15 cellular contexts compared by ENCODE assay signal in genomic region chr16:1936945-1937479, GRCh38. TPM values are rescaled to one million over a fixed set of nuclear protein-coding genes. Genes with fewer than 3 reads are reported as not detected.
DNase-seq lines count a peak whose midpoint lies in the region; ATAC-seq and TF ChIP-seq lines count a peak whose summit lies in the region.
"Had no signal": no experiment of that assay in that cellular context is flagged by ENCODE, and none has a peak within 500 bp of the region (broad histone marks: within the 10 kb centered on the region; RNA-seq: fewer than 3 reads in every experiment).

No MANE protein-coding gene starts in this region.

- peaks cover 8% of the 10 kb centered on the region for H3K36me3 ChIP-seq in H7 (replicated peaks; ENCODE audit: control insufficient read depth, insufficient read depth, low read length)

- H3K27me3 Mint-ChIP-seq in Calu3 (ENCODE audit: unreplicated experiment) (no peaks in the 10 kb centered on the region), neural crest cell (ENCODE audit: low read depth) (no peaks in the 10 kb centered on the region)
- H3K27me3 Mint-ChIP-seq in stimulated activated naive B cell treated with anti-CD40 and anti-IgM and Interleukin-4, amounts not matched to agents 10 μg/mL and 1 μg/mL and 100 μg/mL, for 72 hours = no peaks in the 10 kb centered on the region
- peaks cover 14% of the 10 kb centered on the region for H3K27me3 Mint-ChIP-seq in stimulated activated memory B cell treated with anti-CD40 and anti-IgM and Interleukin-4, amounts not matched to agents 10 μg/mL and 1 μg/mL and 100 μg/mL, for 72 hours
- H3K27me3 Mint-ChIP-seq: B cell; CD4-positive, CD25-positive, alpha-beta regulatory T cell; CD8-positive, alpha-beta memory T cell had no signal

- no peak overlapping the region for H3K4me3 Mint-ChIP-seq in Calu3 (ENCODE audit: low read depth, unreplicated experiment)
- H3K4me3 Mint-ChIP-seq in neural crest cell = no peak overlapping the region
- no peak overlapping the region for H3K4me3 Mint-ChIP-seq in stimulated activated naive B cell treated with anti-CD40 and anti-IgM and Interleukin-4, amounts not matched to agents 10 μg/mL and 1 μg/mL and 100 μg/mL, for 72 hours
- no peak overlapping the region for H3K4me3 Mint-ChIP-seq in stimulated activated memory B cell treated with anti-CD40 and anti-IgM and Interleukin-4, amounts not matched to agents 10 μg/mL and 1 μg/mL and 100 μg/mL, for 72 hours
- H3K4me3 Mint-ChIP-seq: B cell; CD8-positive, alpha-beta memory T cell; GM23338 had no signal

- ATAC-seq in stimulated activated naive B cell treated with anti-CD40 and anti-IgM and Interleukin-4, amounts not matched to agents 10 μg/mL and 1 μg/mL and 100 μg/mL, for 72 hours (replicated peaks) = no peak
- ATAC-seq in stimulated activated memory B cell treated with anti-CD40 and anti-IgM and Interleukin-4, amounts not matched to agents 10 μg/mL and 1 μg/mL and 100 μg/mL, for 72 hours = no peak
- ATAC-seq: GM23338 had no signal

- peak overlapping the region; percentile 27 for H3K27ac Mint-ChIP-seq in Calu3 (ENCODE audit: unreplicated experiment)
- H3K27ac Mint-ChIP-seq in neural crest cell (ENCODE audit: unreplicated experiment) = peak overlapping the region; percentile 96
- H3K27ac Mint-ChIP-seq in stimulated activated naive B cell treated with anti-CD40 and anti-IgM and Interleukin-4, amounts not matched to agents 10 μg/mL and 1 μg/mL and 100 μg/mL, for 72 hours = peak overlapping the region; percentile 34
- no peak overlapping the region for H3K27ac Mint-ChIP-seq in stimulated activated memory B cell treated with anti-CD40 and anti-IgM and Interleukin-4, amounts not matched to agents 10 μg/mL and 1 μg/mL and 100 μg/mL, for 72 hours
- H3K27ac Mint-ChIP-seq: B cell; CD4-positive, CD25-positive, alpha-beta regulatory T cell; CD8-positive, alpha-beta memory T cell; GM23338 had no signal

- POLR2A ChIA-PET in RWPE1 (lab: Yijun Ruan, JAX; ENCODE audit: low non-redundant PET) = no interaction called here

- H3K36me3 Mint-ChIP-seq in Calu3 (ENCODE audit: insufficient read depth, unreplicated experiment) (peaks cover 10% of the 10 kb centered on the region), neural crest cell (ENCODE audit: low read depth) (no peaks in the 10 kb centered on the region)
- peaks cover 25 to 29% of the 10 kb centered on the region in 2 donors for H3K36me3 Mint-ChIP-seq in stimulated activated naive B cell treated with anti-CD40 and anti-IgM and Interleukin-4, amounts not matched to agents 10 μg/mL and 1 μg/mL and 100 μg/mL, for 72 hours
- peaks cover 25% of the 10 kb centered on the region for H3K36me3 Mint-ChIP-seq in stimulated activated memory B cell treated with anti-CD40 and anti-IgM and Interleukin-4, amounts not matched to agents 10 μg/mL and 1 μg/mL and 100 μg/mL, for 72 hours

- H3K27me3 ChIP-seq in H7 (ENCODE audit: control insufficient read depth, insufficient read depth, low read length) = no peaks in the 10 kb centered on the region

- no peak for TF ChIP-seq CTCF in Calu3 (IDR thresholded peaks at IDR 0.05; ENCODE audit: unreplicated experiment)
- TF ChIP-seq CTCF in RWPE1 (conservative IDR thresholded peaks at IDR 0.05; ENCODE audit: low read depth) = no peak
- TF ChIP-seq CTCF in neural crest cell (conservative IDR thresholded peaks at IDR 0.05) = no peak

- DNase-seq in Calu3 (no peak), RWPE1 (ENCODE audit: low spot score) (no peak), neural crest cell (ENCODE audit: low read depth, low spot score) (no peak), H7 (no peak), iPS-NIHi7 (ENCODE audit: extremely low spot score) (no peak)
- no peak for DNase-seq in stimulated activated naive B cell treated with anti-CD40 and anti-IgM and Interleukin-4, amounts not matched to agents 10 μg/mL and 1 μg/mL and 100 μg/mL, for 72 hours
- DNase-seq: CD4-positive, CD25-positive, alpha-beta regulatory T cell; CD8-positive, alpha-beta memory T cell; COR-L47 had no signal

- no peaks in the 10 kb centered on the region for H3K9me3 Mint-ChIP-seq in Calu3 (ENCODE audit: low read depth, unreplicated experiment)
- H3K9me3 Mint-ChIP-seq in neural crest cell = no peaks in the 10 kb centered on the region
- no peaks in the 10 kb centered on the region for H3K9me3 Mint-ChIP-seq in stimulated activated naive B cell treated with anti-CD40 and anti-IgM and Interleukin-4, amounts not matched to agents 10 μg/mL and 1 μg/mL and 100 μg/mL, for 72 hours
- no peaks in the 10 kb centered on the region for H3K9me3 Mint-ChIP-seq in stimulated activated memory B cell treated with anti-CD40 and anti-IgM and Interleukin-4, amounts not matched to agents 10 μg/mL and 1 μg/mL and 100 μg/mL, for 72 hours
- H3K9me3 Mint-ChIP-seq: CD4-positive, CD25-positive, alpha-beta regulatory T cell; CD8-positive, alpha-beta memory T cell; GM23338 had no signal

- H3K4me3 ChIP-seq in H7 (ENCODE audit: insufficient read depth, low read depth, low read length) = no peak overlapping the region
- H3K4me3 ChIP-seq: BLaER1 treated with 17β-estradiol and CSF1 and Interleukin-3, amounts not matched to agents 10 nM and 100 nM; GM23338 had no signal

- intact Hi-C loops in Calu3 (cut with micrococcal nuclease; ENCODE audit: unreplicated experiment) = no loop called here

- CTCF ChIA-PET in Calu3 (lab: Charles Lee) = no interaction called here
- CTCF ChIA-PET in RWPE1 (lab: Yijun Ruan, JAX) = no interaction called here

- BruUV-seq in Calu3 (replicated peaks; lab: Mats Ljungman, UMichigan) = no TSS peak

- H3K27ac ChIP-seq in RWPE1 = peak overlapping the region; percentile 65; the same call in 1 of the 2 replicates
- H3K27ac ChIP-seq: BLaER1 treated with 17β-estradiol and CSF1 and Interleukin-3, amounts not matched to agents 10 nM and 100 nM had no signal

- peaks cover 8% of the 10 kb centered on the region for H3K4me1 Mint-ChIP-seq in Calu3 (ENCODE audit: low read depth, unreplicated experiment)
- peaks cover 5% of the 10 kb centered on the region for H3K4me1 Mint-ChIP-seq in neural crest cell
- H3K4me1 Mint-ChIP-seq in stimulated activated naive B cell treated with anti-CD40 and anti-IgM and Interleukin-4, amounts not matched to agents 10 μg/mL and 1 μg/mL and 100 μg/mL, for 72 hours = peaks cover 6 to 17% of the 10 kb centered on the region in 2 donors
- peaks cover 16% of the 10 kb centered on the region for H3K4me1 Mint-ChIP-seq in stimulated activated memory B cell treated with anti-CD40 and anti-IgM and Interleukin-4, amounts not matched to agents 10 μg/mL and 1 μg/mL and 100 μg/mL, for 72 hours

RNA-seq across cellular contexts. Expression of gene MSRB1, which starts 6.0 kb away (rescaled TPM):
- total RNA-seq in Calu3 (2022) (20.3 and 27.1 TPM in 2 replicates), neural crest cell (29.8 and 30.5 TPM in 2 replicates)
- total RNA-seq in H7 (2014; rRNA removed; shearing (Covaris generic)) = 13.2 and 16.1 TPM in 2 replicates

RNA-seq across cellular contexts. Expression of gene RPL3L, which starts 17.5 kb away (rescaled TPM):
- not detected in 2 replicates for total RNA-seq in Calu3 (2022)
- not detected in 2 replicates for total RNA-seq in neural crest cell
- total RNA-seq in H7 (2014; rRNA removed; shearing (Covaris generic)) = 0.44 TPM in 1 of 2 replicates, not detected in the other
- total RNA-seq: B cell; CD4-positive, CD25-positive, alpha-beta regulatory T cell; HT-29 had no signal

RNA-seq across cellular contexts. Expression of gene HS3ST6, which starts 18.8 kb away (rescaled TPM):
- total RNA-seq in Calu3 (2022) = 0.29 TPM in 1 of 2 replicates, not detected in the other
- total RNA-seq in neural crest cell = not detected in 2 replicates
- total RNA-seq in H7 (2014; rRNA removed; shearing (Covaris generic)) = not detected in 2 replicates
- total RNA-seq: A172; B cell; CD4-positive, CD25-positive, alpha-beta regulatory T cell; CD8-positive, alpha-beta memory T cell; GM23338; HT-29 had no signal

RNA-seq across cellular contexts. Expression of gene NDUFB10, which starts 22.3 kb away (rescaled TPM):
- total RNA-seq in Calu3 (2022) (148 and 153 TPM in 2 replicates), neural crest cell (128 TPM in 2 replicates)
- total RNA-seq in H7 (2014; rRNA removed; shearing (Covaris generic)) = 305 and 403 TPM in 2 replicates

RNA-seq across cellular contexts. Expression of gene RPS2, which starts 27.6 kb away (rescaled TPM):
- total RNA-seq in Calu3 (2022) = 2,674 and 2,950 TPM in 2 replicates
- total RNA-seq in neural crest cell = 3,479 and 3,508 TPM in 2 replicates
- 4,719 and 5,018 TPM in 2 replicates for total RNA-seq in H7 (2014; rRNA removed; shearing (Covaris generic))
